In the genomic region with DNA sequence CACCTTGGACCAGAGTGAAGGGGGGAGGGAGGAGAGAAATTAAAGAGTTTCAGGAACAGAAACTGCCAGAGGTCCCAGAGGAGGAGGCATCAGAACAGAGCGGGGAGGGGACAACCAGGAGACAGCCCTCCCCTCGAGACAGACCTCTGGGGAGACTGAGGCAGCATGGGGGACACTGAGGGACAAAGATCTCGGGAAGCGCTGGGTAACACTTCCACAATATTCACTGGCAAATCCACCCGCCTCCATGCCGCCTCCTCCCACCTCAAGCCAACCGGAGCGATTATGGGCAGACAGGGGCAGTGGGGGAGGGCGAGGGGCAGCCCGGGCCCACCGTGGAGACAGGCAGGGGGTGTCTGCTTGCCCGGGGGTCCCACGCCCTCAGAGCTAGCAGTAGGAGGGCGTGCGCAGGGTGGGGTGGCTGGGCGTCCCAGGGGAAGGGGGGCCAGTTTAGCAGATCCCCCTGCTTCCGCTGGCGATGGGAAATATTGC, we compare ENCODE assay signal across 10 cellular contexts. TPM values are rescaled to one million over a fixed set of nuclear protein-coding genes. Genes with fewer than 3 reads are reported as not detected.
DNase-seq lines count a peak whose midpoint lies in the region; FAIRE-seq and TF ChIP-seq lines count a peak whose summit lies in the region.
"Had no signal": no experiment of that assay in that cellular context is flagged by ENCODE, and none has a peak within 500 bp of the region (broad histone marks: within the 10 kb centered on the region; RNA-seq: fewer than 3 reads in every experiment).

No MANE protein-coding gene starts in this region.

- no peak for TF ChIP-seq CTCF in SU-DHL-6 (IDR thresholded peaks at IDR 0.05; ENCODE audit: insufficient read depth, low read length, poor library complexity, severe bottlenecking)
- TF ChIP-seq CTCF in left ventricle myocardium inferior (IDR thresholded peaks at IDR 0.05; ENCODE audit: borderline replicate concordance): no peak
- no peak for TF ChIP-seq CTCF in spleen (IDR thresholded peaks at IDR 0.05 in 8 of 11, conservative IDR thresholded peaks at IDR 0.05 in 3 of 11)

- no peak for TF ChIP-seq POLR2A in spleen (IDR thresholded peaks at IDR 0.05)

- DNase-seq in DMS79 treated with DMSO at 0.1 percent for 48 hours (lab: John Stamatoyannopoulos, UW) (peak; percentile 2), DMS79 (lab: John Stamatoyannopoulos, UW) (no peak), left ventricle myocardium inferior (no peak), spleen (no peak), HEK293T (ENCODE audit: extremely low spot score) (no peak), urothelium cell line (ENCODE audit: low spot score) (no peak), DMS153 treated with DMSO at 0.1 percent for 48 hours (lab: John Stamatoyannopoulos, UW; ENCODE audit: unreplicated experiment) (no peak)

- POLR2A ChIA-PET in HEK293T (lab: Yijun Ruan, JAX): interaction anchor here (1.0 to 1.9 kb wide), 3 partner anchors 45 to 107 kb away, joined by 3 to 8 read pairs (median 3); a partner anchor contains a TSS

- H3K36me3 ChIP-seq in SU-DHL-6 (ENCODE audit: low read length) (no peaks in the 10 kb centered on the region), left ventricle myocardium inferior (no peaks in the 10 kb centered on the region), spleen (no peaks in the 10 kb centered on the region)

- H3K4me2 ChIP-seq in SU-DHL-6 (ENCODE audit: low read depth, low read length, poor library complexity, severe bottlenecking): peak overlapping the region; percentile 58

- no peaks in the 10 kb centered on the region for H3K79me2 ChIP-seq in SU-DHL-6 (ENCODE audit: insufficient read depth, low read length)

- no peaks in the 10 kb centered on the region for H3K9me2 ChIP-seq in SU-DHL-6 (replicated peaks; ENCODE audit: insufficient read depth, low read length)

- no peak overlapping the region for H3K27ac ChIP-seq in SU-DHL-6 (ENCODE audit: low read depth, low read length)
- H3K27ac ChIP-seq in left ventricle myocardium inferior (replicated peaks): peak overlapping the region; percentile 96
- H3K27ac ChIP-seq in spleen: peak overlapping the region in 5 of 8 donors; percentile 91 to 96 (median 93)

- H3K4me3 ChIP-seq in SU-DHL-6 (ENCODE audit: insufficient read depth, low read length, poor library complexity, severe bottlenecking): peak overlapping the region; percentile 48
- peak overlapping the region; percentile 78 for H3K4me3 ChIP-seq in left ventricle myocardium inferior
- peak overlapping the region; percentile 54 to 86 (median 58) for H3K4me3 ChIP-seq in spleen

- CTCF ChIA-PET in HEK293T (lab: Yijun Ruan, JAX): interaction anchor here (1.8 kb wide), 1 partner anchor 12 kb away, joined by 9 read pairs; no protein-coding TSS in a partner anchor

- H3F3A ChIP-seq in SU-DHL-6 (ENCODE audit: insufficient read depth): 0 out of 2 replicates have a peak, but pooled peaks cover 9% of the 10 kb centered on the region

- no peak for FAIRE-seq in urothelium cell line (lab: Jason Lieb, UNC)
- FAIRE-seq: A204.1 had no signal

- H3K4me1 ChIP-seq in left ventricle myocardium inferior (peaks cover 96% of the 10 kb centered on the region), spleen (peaks cover 45 to 96% (median 72%) of the 10 kb centered on the region in 6 donors)

- no peaks in the 10 kb centered on the region for H4K20me1 ChIP-seq in SU-DHL-6 (ENCODE audit: low read depth, low read length)

- H2AFZ ChIP-seq in SU-DHL-6 (ENCODE audit: low read depth, low read length, severe bottlenecking): peak overlapping the region; percentile 15

- no peaks in the 10 kb centered on the region for H3K9me3 ChIP-seq in SU-DHL-6 (ENCODE audit: insufficient read depth, low read length)
- no peaks in the 10 kb centered on the region for H3K9me3 ChIP-seq in left ventricle myocardium inferior (replicated peaks)
- H3K9me3 ChIP-seq in spleen: no peaks in the 10 kb centered on the region

- peak overlapping the region; percentile 45 for H3K9ac ChIP-seq in SU-DHL-6 (ENCODE audit: low read length)

- H3K27me3 ChIP-seq in SU-DHL-6 (ENCODE audit: low read length): no peaks in the 10 kb centered on the region
- H3K27me3 ChIP-seq in left ventricle myocardium inferior (ENCODE audit: low read depth): no peaks in the 10 kb centered on the region
- H3K27me3 ChIP-seq in spleen (replicated peaks in 1 of 7): peaks cover 0 to 79% (median 41%) of the 10 kb centered on the region in 7 donors

- intact Hi-C loops in left ventricle myocardium inferior (cut with micrococcal nuclease) (no loop called here), spleen (cut with DNase I; ENCODE audit: low total_unique reads) (no loop called here)

- 8 to 13% (median 10%) methylated on average over 7 to 18 of the region's 18 CpGs for WGBS in spleen, 5 donors

TF ChIP-seq in HEK293T, 16 proteins besides CTCF, POLR2A, EP300 and RAD21:
- TF ChIP-seq FOXK2 (IDR thresholded peaks at IDR 0.05): no peak
- no peak for TF ChIP-seq FOXM1 (IDR thresholded peaks at IDR 0.05; ENCODE audit: borderline replicate concordance)
- TF ChIP-seq ARNT (IDR thresholded peaks at IDR 0.05): no peak
- TF ChIP-seq ZNF384 (IDR thresholded peaks at IDR 0.05): no peak
- no peak for TF ChIP-seq SP1 (IDR thresholded peaks at IDR 0.05)
- no peak for TF ChIP-seq SUZ12 (IDR thresholded peaks at IDR 0.05)
- TF ChIP-seq LEF1 (IDR thresholded peaks at IDR 0.05; ENCODE audit: borderline replicate concordance): no peak
- TF ChIP-seq ELF4 (IDR thresholded peaks at IDR 0.05): no peak
- TF ChIP-seq HDGF (IDR thresholded peaks at IDR 0.05; ENCODE audit: borderline replicate concordance): no peak
- TF ChIP-seq, protein P1, sequence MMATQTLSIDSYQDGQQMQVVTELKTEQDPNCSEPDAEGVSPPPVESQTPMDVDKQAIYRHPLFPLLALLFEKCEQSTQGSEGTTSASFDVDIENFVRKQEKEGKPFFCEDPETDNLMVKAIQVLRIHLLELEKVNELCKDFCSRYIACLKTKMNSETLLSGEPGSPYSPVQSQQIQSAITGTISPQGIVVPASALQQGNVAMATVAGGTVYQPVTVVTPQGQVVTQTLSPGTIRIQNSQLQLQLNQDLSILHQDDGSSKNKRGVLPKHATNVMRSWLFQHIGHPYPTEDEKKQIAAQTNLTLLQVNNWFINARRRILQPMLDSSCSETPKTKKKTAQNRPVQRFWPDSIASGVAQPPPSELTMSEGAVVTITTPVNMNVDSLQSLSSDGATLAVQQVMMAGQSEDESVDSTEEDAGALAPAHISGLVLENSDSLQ (IDR thresholded peaks at IDR 0.05): no peak
- TF ChIP-seq CTBP1 (IDR thresholded peaks at IDR 0.05; ENCODE audit: borderline replicate concordance): no peak

RNA-seq across cellular contexts. Expression of a gene that starts 1.2 kb away (rescaled TPM):
- total RNA-seq in left ventricle myocardium inferior: 20.7 TPM
- 10 to 100 TPM; 13.1 to 57.6 (median 25.7) TPM for total RNA-seq in spleen
- 10 to 100 TPM; 13.7 to 28.5 (median 25.7) TPM for polyA plus RNA-seq in spleen
- total RNA-seq: mononuclear cell had no signal

RNA-seq across cellular contexts. Expression of a gene that starts 5.6 kb away (rescaled TPM):
- total RNA-seq in left ventricle myocardium inferior (149 TPM), spleen (100 to 1,000 TPM; 119 to 182 (median 162) TPM)
- 100 to 1,000 TPM; 199 to 235 (median 214) TPM for polyA plus RNA-seq in spleen

RNA-seq across cellular contexts. Expression of a gene that starts 16.8 kb away (rescaled TPM):
- total RNA-seq in left ventricle myocardium inferior (75.9 TPM), spleen (10 to 100 TPM in 4 of 7 donors, 1 to 10 TPM in 3; 4.9 to 22.2 (median 11.5) TPM)
- polyA plus RNA-seq in spleen: 10 to 100 TPM; 11.2 to 27.5 (median 24.0) TPM

RNA-seq across cellular contexts. Expression of a gene that starts 41.9 kb away (rescaled TPM):
- total RNA-seq in left ventricle myocardium inferior (74.1 TPM), spleen (100 to 1,000 TPM; 112 to 244 (median 183) TPM)
- 100 to 1,000 TPM in 1 of 3 donors, 10 to 100 TPM in 2; 27.3 to 124 (median 35.5) TPM for polyA plus RNA-seq in spleen

RNA-seq across cellular contexts. Expression of a gene that starts 52.4 kb away (rescaled TPM):
- 42.7 TPM for total RNA-seq in left ventricle myocardium inferior
- total RNA-seq in spleen: 10 to 100 TPM; 30.9 to 48.4 (median 42.9) TPM
- 10 to 100 TPM; 11.4 to 21.3 (median 12.2) TPM for polyA plus RNA-seq in spleen
